Comparison of ENCODE assay signal across 10 cellular contexts in the genomic region with DNA sequence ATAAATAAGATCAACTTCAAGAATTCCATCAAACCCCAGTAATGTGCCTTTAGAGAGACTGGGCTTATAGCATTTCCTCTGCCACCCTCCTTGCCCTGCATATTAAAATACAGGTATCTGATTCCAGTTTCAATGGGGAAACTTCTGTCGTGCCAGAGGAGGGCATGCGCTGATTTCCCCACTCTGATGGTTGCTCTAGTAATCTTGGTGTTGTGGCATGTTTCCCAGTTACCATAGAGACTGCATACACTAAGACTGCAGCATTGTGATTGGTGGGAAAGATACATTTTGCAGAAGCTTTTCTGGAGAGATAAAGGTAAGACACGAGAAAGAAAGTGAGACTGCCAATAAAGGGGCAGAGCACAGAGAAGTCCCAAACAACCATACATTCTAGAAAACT.
DNase-seq lines count a peak whose midpoint lies in the region; ATAC-seq and TF ChIP-seq lines count a peak whose summit lies in the region.
"Had no signal": no experiment of that assay in that cellular context is flagged by ENCODE, and none has a peak within 500 bp of the region (broad histone marks: within the 10 kb centered on the region; RNA-seq: fewer than 3 reads in every experiment).

No MANE protein-coding gene starts in this region.

- no peaks in the 10 kb centered on the region for H4K20me1 ChIP-seq in MM.1S (ENCODE audit: insufficient read depth, low read length)

- WGBS in lung, 2 donors, result 32 to 52% methylated on average over 3 of the region's 3 CpGs

- H3K4me3 ChIP-seq in brain microvascular endothelial cell (ENCODE audit: low read depth, low read length) (no peak overlapping the region), lung (no peak overlapping the region), MM.1S (ENCODE audit: low read length) (no peak overlapping the region)

- peak; percentile 85 for ATAC-seq in HG03066 (IDR thresholded peaks at IDR 0.05; ENCODE audit: low read depth, unreplicated experiment)
- ATAC-seq in lung (ENCODE audit: insufficient read depth, low FRiP score), result peak; percentile 75
- ATAC-seq: Panc1 had no signal

- peaks cover 1 to 21% of the 10 kb centered on the region in 2 donors for H3K4me1 ChIP-seq in lung (ENCODE audit: control insufficient read depth in 2 of 2, insufficient read depth in 2 of 2, low read length in 2 of 2)
- H3K4me1 ChIP-seq in MM.1S (ENCODE audit: low read length), result no peaks in the 10 kb centered on the region

- in situ Hi-C loops in brain microvascular endothelial cell (cut with HindIII; ENCODE audit: low pct_ligation_motif_present, low sequenced_read_pairs), result no loop called here

- H3K27me3 ChIP-seq in brain microvascular endothelial cell (replicated peaks) (no peaks in the 10 kb centered on the region), lung (ENCODE audit: control insufficient read depth, insufficient read depth) (no peaks in the 10 kb centered on the region), MM.1S (replicated peaks; ENCODE audit: insufficient read depth, low read length) (no peaks in the 10 kb centered on the region)

- H3K79me2 ChIP-seq in MM.1S (ENCODE audit: low read length), result no peaks in the 10 kb centered on the region

- no peak overlapping the region for H2AFZ ChIP-seq in MM.1S (ENCODE audit: low read length)

- no peaks in the 10 kb centered on the region for H3K9me2 ChIP-seq in MM.1S (replicated peaks; ENCODE audit: insufficient read depth, low read length)

- no peaks in the 10 kb centered on the region for H3F3A ChIP-seq in MM.1S (ENCODE audit: insufficient read depth, low read length)

- DNase-seq in DMS53 (lab: John Stamatoyannopoulos, UW) (peak; percentile 20), DMS53 treated with DMSO at 0.1 percent for 48 hours (lab: John Stamatoyannopoulos, UW; ENCODE audit: unreplicated experiment) (no peak), brain microvascular endothelial cell (peak; percentile 84), lung (ENCODE audit: low spot score) (peak; percentile 63), MM.1S (no peak)
- no peak for DNase-seq in stimulated activated CD4-positive, alpha-beta T cell treated with anti-CD3 and anti-CD28 coated beads, Interleukin-15, amount 100 ng/mL, for 24 hours
- no peak for DNase-seq in activated CD4-positive, alpha-beta T cell treated with anti-CD3 and anti-CD28 coated beads for 1 hour

- no peak for TF ChIP-seq CTCF in brain microvascular endothelial cell (IDR thresholded peaks at IDR 0.05; ENCODE audit: low read depth, low read length, missing control alignments)
- no peak for TF ChIP-seq CTCF in lung (IDR thresholded peaks at IDR 0.05; ENCODE audit: control extremely low read depth, extremely low read depth)
- TF ChIP-seq CTCF in MM.1S (IDR thresholded peaks at IDR 0.05; ENCODE audit: low read length), result no peak

- H3K9me3 ChIP-seq in lung (ENCODE audit: control insufficient read depth in 2 of 2, insufficient read depth in 1 of 2, low read length in 1 of 2) (no peaks in the 10 kb centered on the region), MM.1S (replicated peaks; ENCODE audit: insufficient read depth, low read length) (no peaks in the 10 kb centered on the region)

- H3K36me3 ChIP-seq in brain microvascular endothelial cell (replicated peaks) (no peaks in the 10 kb centered on the region), lung (ENCODE audit: control insufficient read depth in 2 of 2, insufficient read depth in 2 of 2, low read length in 2 of 2) (no peaks in the 10 kb centered on the region), MM.1S (replicated peaks; ENCODE audit: insufficient read depth, low read length) (no peaks in the 10 kb centered on the region)

- H3K9ac ChIP-seq in MM.1S (ENCODE audit: low read length), result no peak overlapping the region

- no peak overlapping the region for H3K4me2 ChIP-seq in MM.1S (ENCODE audit: low read depth, low read length)

- H3K27ac ChIP-seq in brain microvascular endothelial cell, result no peak overlapping the region
- no peak overlapping the region for H3K27ac ChIP-seq in lung (ENCODE audit: low read depth in 1 of 2, low read length in 1 of 2)
- no peak overlapping the region for H3K27ac ChIP-seq in MM.1S (ENCODE audit: low read length)
- H3K27ac ChIP-seq: 22Rv1 had no signal

Comparison
In these comparisons a context has a peak if more than half of its experiments do, and no peak if none do; other contexts are left out.
1. DNase-seq: peak in DMS53 (single experiment), brain microvascular endothelial cell (single experiment) and lung (single experiment); none in DMS53 treated with DMSO at 0.1 percent for 48 hours (single experiment), stimulated activated CD4-positive, alpha-beta T cell treated with anti-CD3 and anti-CD28 coated beads, Interleukin-15, amount 100 ng/mL, for 24 hours (single experiment), MM.1S (single experiment) and activated CD4-positive, alpha-beta T cell treated with anti-CD3 and anti-CD28 coated beads for 1 hour (single experiment).